ENCODE assay signal across 9 cellular contexts in the genomic region with DNA sequence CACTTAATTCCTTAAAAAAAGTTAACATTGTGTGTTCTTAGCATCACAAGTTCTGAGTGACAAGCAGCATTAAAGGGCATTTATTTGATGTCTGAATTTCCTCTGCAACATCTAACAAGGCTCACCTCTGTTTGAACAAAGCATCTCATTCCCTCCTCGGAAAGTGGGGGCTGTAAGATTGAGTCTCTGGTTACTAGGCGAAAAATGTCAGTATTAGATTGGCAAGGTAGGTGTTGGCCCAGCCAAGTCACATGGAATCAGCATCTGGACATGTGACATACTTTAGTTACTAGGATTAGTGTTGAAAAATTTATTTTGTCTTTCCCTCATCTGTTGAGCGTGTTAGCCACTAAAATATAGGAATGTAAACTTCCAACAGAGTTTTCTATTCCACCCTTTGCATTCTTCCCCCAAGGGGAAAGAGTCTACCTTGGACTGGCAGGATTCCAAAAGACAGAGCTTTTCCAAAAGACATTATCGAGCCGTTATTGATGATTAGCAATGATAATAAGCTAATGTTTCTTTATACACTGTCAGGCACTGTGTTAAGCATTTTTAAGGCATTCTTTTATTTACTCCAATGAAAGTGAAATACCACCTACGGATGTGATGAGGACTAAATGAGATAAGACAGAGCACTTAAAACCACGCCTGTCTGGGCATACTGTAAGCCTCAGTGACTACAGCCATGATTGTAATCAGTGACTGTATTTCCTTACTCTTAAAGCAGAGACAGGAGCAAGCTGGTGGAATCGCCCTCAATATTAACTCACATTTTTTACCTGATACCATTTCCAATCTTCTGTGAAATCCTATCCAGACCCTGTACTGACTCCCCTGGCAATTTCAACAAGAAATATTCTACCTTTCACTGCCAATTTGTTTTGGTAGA.
A peak's percentile ranks its signal among the peaks of the same experiment; 100 is the strongest.
DNase-seq lines count a peak whose midpoint lies in the region; ATAC-seq lines count a peak whose summit lies in the region.
"Had no signal": no experiment of that assay in that cellular context is flagged by ENCODE, and none has a peak within 500 bp of the region (broad histone marks: within the 10 kb centered on the region; RNA-seq: fewer than 3 reads in every experiment).

No MANE protein-coding gene starts in this region.

- H3K36me3 ChIP-seq in H7 (replicated peaks; ENCODE audit: control insufficient read depth, insufficient read depth, low read length) = no peaks in the 10 kb centered on the region

- CTCF ChIA-PET in activated naive CD4-positive, alpha-beta T cell treated with anti-CD3 and anti-CD28 coated beads, Interleukin-2, amount 10 ng/mL, durations not matched to agents 7 days and 5 days (lab: Charles Lee) = no interaction called here

- peak overlapping the region; percentile 68 for H3K27ac Mint-ChIP-seq in activated naive CD4-positive, alpha-beta T cell treated with anti-CD3 and anti-CD28 coated beads, Interleukin-2, amount 10 ng/mL, durations not matched to agents 7 days and 5 days
- peak overlapping the region; percentile 9 to 93 (median 83) for H3K27ac Mint-ChIP-seq in IgD-negative memory B cell

- H3K9me3 Mint-ChIP-seq in activated naive CD4-positive, alpha-beta T cell treated with anti-CD3 and anti-CD28 coated beads, Interleukin-2, amount 10 ng/mL, durations not matched to agents 7 days and 5 days = peaks cover 7% of the 10 kb centered on the region
- no peaks in the 10 kb centered on the region for H3K9me3 Mint-ChIP-seq in IgD-negative memory B cell

- peak; percentile 22 for ATAC-seq in esophagus mucosa
- no peak for ATAC-seq in GM21723 (IDR thresholded peaks at IDR 0.05; ENCODE audit: unreplicated experiment)

- peaks cover 4% of the 10 kb centered on the region for H3K36me3 Mint-ChIP-seq in activated naive CD4-positive, alpha-beta T cell treated with anti-CD3 and anti-CD28 coated beads, Interleukin-2, amount 10 ng/mL, durations not matched to agents 7 days and 5 days
- H3K36me3 Mint-ChIP-seq in IgD-negative memory B cell = no peaks in the 10 kb centered on the region

- no peak overlapping the region for H3K4me3 ChIP-seq in H7 (ENCODE audit: insufficient read depth, low read depth, low read length)

- peaks cover 14% of the 10 kb centered on the region for H3K4me1 Mint-ChIP-seq in activated naive CD4-positive, alpha-beta T cell treated with anti-CD3 and anti-CD28 coated beads, Interleukin-2, amount 10 ng/mL, durations not matched to agents 7 days and 5 days
- peaks cover 18 to 27% (median 21%) of the 10 kb centered on the region in 3 donors for H3K4me1 Mint-ChIP-seq in IgD-negative memory B cell

- DNase-seq in activated naive CD4-positive, alpha-beta T cell treated with anti-CD3 and anti-CD28 coated beads, Interleukin-2, amount 10 ng/mL, durations not matched to agents 7 days and 5 days = no peak
- DNase-seq in activated naive CD4-positive, alpha-beta T cell treated with Interleukin-2 at 50 U/mL for 16 hours = no peak
- DNase-seq in NCI-H526 (lab: John Stamatoyannopoulos, UW) (no peak), H7 (no peak)
- no peak for DNase-seq in stimulated activated CD4-positive, alpha-beta T cell treated with anti-CD3 and anti-CD28 coated beads, Interleukin-4, amount 100 ng/mL, for 1 hour
- DNase-seq: amniotic stem cell had no signal

- peak overlapping the region; percentile 22 for H3K4me3 Mint-ChIP-seq in activated naive CD4-positive, alpha-beta T cell treated with anti-CD3 and anti-CD28 coated beads, Interleukin-2, amount 10 ng/mL, durations not matched to agents 7 days and 5 days
- peak overlapping the region; percentile 69 to 91 (median 80) for H3K4me3 Mint-ChIP-seq in IgD-negative memory B cell

- H3K27me3 ChIP-seq in H7 (ENCODE audit: control insufficient read depth, insufficient read depth, low read length) = no peaks in the 10 kb centered on the region

- no peaks in the 10 kb centered on the region for H3K27me3 Mint-ChIP-seq in activated naive CD4-positive, alpha-beta T cell treated with anti-CD3 and anti-CD28 coated beads, Interleukin-2, amount 10 ng/mL, durations not matched to agents 7 days and 5 days
- no peaks in the 10 kb centered on the region for H3K27me3 Mint-ChIP-seq in IgD-negative memory B cell
